Comparison of ENCODE assay signal across 12 cellular contexts in genomic region chr13:73825143-73825542, GRCh38.
"Had no signal": no experiment of that assay in that cellular context is flagged by ENCODE, and none has a peak within 500 bp of the region (broad histone marks: within the 10 kb centered on the region; RNA-seq: fewer than 3 reads in every experiment).

No MANE protein-coding gene starts in this region.

- H3K4me3 ChIP-seq: hepatocyte had no signal

- H3K79me2 ChIP-seq: hepatocyte had no signal

- DNase-seq: activated gamma-delta T cell treated with Interleukin-2 at 50 U/mL for 16 hours; activated T-cell treated with anti-CD3 and anti-CD28 coated beads for 4 hours; brain microvascular endothelial cell; cerebellar nuclear complex; dermis blood vessel endothelial cell; kidney glomerular epithelial cell; mesendoderm; retina; stimulated activated CD4-positive, alpha-beta T cell treated with anti-CD3 and anti-CD28 coated beads, Interleukin-4, amount 100 ng/mL, for 1 hour; stimulated activated CD8-positive, alpha-beta memory T cell treated with anti-CD3 and anti-CD28 coated beads, Interleukin-4, amount 100 ng/mL, for 48 hours had no signal

- H3K9me3 ChIP-seq: neutrophil had no signal

- H3K36me3 ChIP-seq: brain microvascular endothelial cell, neutrophil had no signal

- H2AFZ ChIP-seq: hepatocyte had no signal

- H3K4me2 ChIP-seq: hepatocyte had no signal

- H3K27me3 ChIP-seq: brain microvascular endothelial cell, hepatocyte, neutrophil had no signal
